ENCODE assay signal across 30 cellular contexts in genomic region chr20:49367113-49367512, GRCh38.
"Had no signal": no experiment of that assay in that cellular context is flagged by ENCODE, and none has a peak within 500 bp of the region (broad histone marks: within the 10 kb centered on the region; RNA-seq: fewer than 3 reads in every experiment).

No MANE protein-coding gene starts in this region.

- H2AFZ ChIP-seq: PC-9 had no signal

- DNase-seq: activated CD4-positive, alpha-beta T cell treated with anti-CD3 and anti-CD28 coated beads, Interleukin-2, amount 10 ng/mL, durations not matched to agents 24 days and 14 days; activated CD4-positive, alpha-beta T cell treated with anti-CD3 and anti-CD28 coated beads, Interleukin-2, amount 50 U/mL, for 4 hours; activated CD8-positive, alpha-beta T cell treated with anti-CD3 and anti-CD28 coated beads for 36 hours; activated effector memory CD4-positive, alpha-beta T cell treated with anti-CD3 and anti-CD28 coated beads, Interleukin-2, amount 50 U/mL, for 16 hours; activated naive CD4-positive, alpha-beta T cell; activated naive CD4-positive, alpha-beta T cell treated with anti-CD3 and anti-CD28 coated beads, Interleukin-2, amount 50 U/mL, for 16 hours; activated naive CD8-positive, alpha-beta T cell treated with anti-CD3 and anti-CD28 coated beads for 36 hours; activated T-cell treated with anti-CD3 and anti-CD28 coated beads, Interleukin-2, amount 50 U/mL, for 1 hour; activated T-cell treated with anti-CD3 and anti-CD28 coated beads, Interleukin-2, amount 50 U/mL, for 72 hours; amniotic stem cell; aorta; brain microvascular endothelial cell; central memory CD4-positive, alpha-beta T cell; Kasumi-1; KG1; MM.1S; MV-4-11; NCI-H1105 treated with DMSO at 0.1 percent for 48 hours; NCI-H1436; NCI-H1694 treated with DMSO at 0.1 percent for 48 hours; NCI-H2029; NCI-H345; NCI-H524 treated with DMSO at 0.1 percent for 48 hours; PC-9; SIG-M5 had no signal

- ATAC-seq: activated CD8-positive, alpha-beta T cell treated with anti-CD3 and anti-CD28 coated beads for 36 hours; activated T-cell treated with anti-CD3 and anti-CD28 coated beads, Interleukin-2, amount 50 U/mL, for 72 hours; activated T-helper 17 cell treated with anti-CD3 and anti-CD28 coated beads, Interleukin-2, amount 50 U/mL, for 72 hours; Right ventricle myocardium inferior had no signal

- H3K36me3 ChIP-seq: brain microvascular endothelial cell had no signal

- H3K27ac ChIP-seq: brain microvascular endothelial cell, PC-9, RWPE1 had no signal

- H3K4me3 ChIP-seq: PC-9 had no signal

- H3K4me2 ChIP-seq: PC-9 had no signal

- FAIRE-seq: RCC 7860, TTC549 had no signal
